Comparison of ENCODE assay signal across 14 cellular contexts in the genomic region with DNA sequence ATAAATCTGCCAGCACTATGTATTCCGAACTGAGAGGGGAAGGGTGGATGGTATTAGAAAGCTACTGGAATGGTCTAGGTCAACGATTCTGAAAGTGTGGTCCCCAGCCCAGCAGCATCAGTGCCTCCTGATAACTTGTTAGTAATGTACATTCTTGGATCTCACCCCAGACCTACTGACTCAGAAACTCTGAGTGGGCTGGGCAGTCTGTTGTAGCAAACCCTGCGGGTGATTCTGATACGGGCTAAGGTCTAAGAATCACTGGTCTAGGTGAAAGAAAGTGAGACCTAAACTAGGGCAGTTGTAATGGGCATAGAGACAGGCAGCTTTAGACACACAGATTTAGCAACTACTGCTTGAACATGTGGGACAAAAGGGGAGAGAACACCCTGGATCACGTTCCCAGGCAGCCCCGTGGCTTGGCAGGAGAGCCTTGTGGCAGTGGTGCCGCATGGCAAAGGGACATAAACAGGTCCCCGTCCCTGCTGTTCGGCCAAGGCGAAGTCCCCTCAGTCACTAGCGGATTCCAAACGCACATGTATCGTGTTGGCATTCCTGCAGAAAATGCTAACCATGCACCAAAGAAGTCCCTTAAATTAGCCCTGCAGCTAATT.
A peak's percentile ranks its signal among the peaks of the same experiment; 100 is the strongest.
DNase-seq lines count a peak whose midpoint lies in the region; ATAC-seq and TF ChIP-seq lines count a peak whose summit lies in the region.
"Had no signal": no experiment of that assay in that cellular context is flagged by ENCODE, and none has a peak within 500 bp of the region (broad histone marks: within the 10 kb centered on the region; RNA-seq: fewer than 3 reads in every experiment).

No MANE protein-coding gene starts in this region.

- H3K4me1 ChIP-seq in endodermal cell (ENCODE audit: control insufficient read depth, insufficient read depth, low read length): no peaks in the 10 kb centered on the region
- no peaks in the 10 kb centered on the region for H3K4me1 ChIP-seq in mucosa of descending colon (ENCODE audit: low read depth)
- no peaks in the 10 kb centered on the region for H3K4me1 ChIP-seq in MM.1S (ENCODE audit: low read length)

- no peaks in the 10 kb centered on the region for H3K9me3 Mint-ChIP-seq in endodermal cell
- H3K9me3 Mint-ChIP-seq: neural crest cell had no signal

- intact Hi-C loops in mucosa of descending colon (cut with DNase I, micrococcal nuclease): no loop called here

- H3K4me3 Mint-ChIP-seq in endodermal cell: no peak overlapping the region
- H3K4me3 Mint-ChIP-seq: B cell, neural crest cell had no signal

- no peak overlapping the region for H3K27ac Mint-ChIP-seq in endodermal cell
- H3K27ac Mint-ChIP-seq: B cell had no signal

- 94 to 95% methylated on average over 13 of the region's 13 CpGs for WGBS in endodermal cell (ENCODE audit: insufficient coverage in 1 of 2, insufficient read length in 1 of 2), 2 experiments

- H3K9me3 ChIP-seq in endodermal cell (ENCODE audit: control insufficient read depth, low read length) (no peaks in the 10 kb centered on the region), mucosa of descending colon (no peaks in the 10 kb centered on the region), MM.1S (replicated peaks; ENCODE audit: insufficient read depth, low read length) (no peaks in the 10 kb centered on the region)

- no peaks in the 10 kb centered on the region for H3K36me3 ChIP-seq in endodermal cell (ENCODE audit: control insufficient read depth, insufficient read depth, low read length)
- H3K36me3 ChIP-seq in mucosa of descending colon (ENCODE audit: low read depth): no peaks in the 10 kb centered on the region
- H3K36me3 ChIP-seq in MM.1S (replicated peaks; ENCODE audit: insufficient read depth, low read length): no peaks in the 10 kb centered on the region

- H3F3A ChIP-seq in MM.1S (ENCODE audit: insufficient read depth, low read length): no peaks in the 10 kb centered on the region

- H3K36me3 Mint-ChIP-seq in endodermal cell (ENCODE audit: low read depth): no peaks in the 10 kb centered on the region

- no peak for TF ChIP-seq CTCF in endodermal cell (conservative IDR thresholded peaks at IDR 0.05)
- TF ChIP-seq CTCF in mucosa of descending colon (IDR thresholded peaks at IDR 0.05): no peak
- no peak for TF ChIP-seq CTCF in MM.1S (IDR thresholded peaks at IDR 0.05; ENCODE audit: low read length)

- no peaks in the 10 kb centered on the region for H3K9me2 ChIP-seq in MM.1S (replicated peaks; ENCODE audit: insufficient read depth, low read length)

- no peaks in the 10 kb centered on the region for H3K79me2 ChIP-seq in MM.1S (ENCODE audit: low read length)

- peaks cover 3% of the 10 kb centered on the region for H3K4me1 Mint-ChIP-seq in endodermal cell
- H3K4me1 Mint-ChIP-seq: B cell had no signal

- H3K4me3 ChIP-seq in endodermal cell (ENCODE audit: low read length): no peak overlapping the region
- H3K4me3 ChIP-seq in mucosa of descending colon: no peak overlapping the region
- no peak overlapping the region for H3K4me3 ChIP-seq in MM.1S (ENCODE audit: low read length)

- no peak for ATAC-seq in mucosa of descending colon
- ATAC-seq: activated CD4-positive, CD25-positive, alpha-beta regulatory T cell treated with anti-CD3 and anti-CD28 coated beads, Interleukin-2, amount 50 U/mL, for 24 hours; left colon had no signal

- no peak overlapping the region for H3K9ac ChIP-seq in endodermal cell (ENCODE audit: extremely low read depth, low read length, poor library complexity, severe bottlenecking)
- H3K9ac ChIP-seq in MM.1S (ENCODE audit: low read length): no peak overlapping the region

- no peak overlapping the region for H3K4me2 ChIP-seq in MM.1S (ENCODE audit: low read depth, low read length)

- H2AFZ ChIP-seq in MM.1S (ENCODE audit: low read length): no peak overlapping the region

- H4K20me1 ChIP-seq in MM.1S (ENCODE audit: insufficient read depth, low read length): no peaks in the 10 kb centered on the region

- no peak overlapping the region for H3K27ac ChIP-seq in endodermal cell (ENCODE audit: low read depth, low read length)
- no peak overlapping the region for H3K27ac ChIP-seq in MM.1S (ENCODE audit: low read length)

- DNase-seq in AG08395 (ENCODE audit: low spot score): peak; percentile 79
- DNase-seq in NCI-H226: peak; percentile 85
- peak; percentile 36 for DNase-seq in endodermal cell
- DNase-seq in kidney glomerular epithelial cell (lab: John Stamatoyannopoulos, UW): peak; percentile 80
- DNase-seq in activated CD4-positive, alpha-beta T cell treated with anti-CD3 and anti-CD28 coated beads for 1 hour: no peak
- no peak for DNase-seq in stimulated activated CD4-positive, alpha-beta T cell treated with anti-CD3 and anti-CD28 coated beads, Interleukin-4, amount 100 ng/mL, for 1 hour
- no peak for DNase-seq in mucosa of descending colon
- DNase-seq in MM.1S: no peak
- DNase-seq: central memory CD4-positive, alpha-beta T cell; left colon; NCI-H1930 had no signal

- peaks cover 2% of the 10 kb centered on the region for H3K27me3 Mint-ChIP-seq in endodermal cell (ENCODE audit: insufficient read depth)
- H3K27me3 Mint-ChIP-seq: B cell had no signal

- H3K27me3 ChIP-seq in endodermal cell (ENCODE audit: control insufficient read depth, insufficient read depth, low read length, poor library complexity, severe bottlenecking) (no peaks in the 10 kb centered on the region), MM.1S (replicated peaks; ENCODE audit: insufficient read depth, low read length) (no peaks in the 10 kb centered on the region)

Comparison
In these comparisons a context has a peak if more than half of its experiments do, and no peak if none do; other contexts are left out.
1. DNase-seq: peak in AG08395 (single experiment), NCI-H226 (single experiment), endodermal cell (single experiment) and kidney glomerular epithelial cell (single experiment); none in activated CD4-positive, alpha-beta T cell treated with anti-CD3 and anti-CD28 coated beads for 1 hour (single experiment), stimulated activated CD4-positive, alpha-beta T cell treated with anti-CD3 and anti-CD28 coated beads, Interleukin-4, amount 100 ng/mL, for 1 hour (single experiment), mucosa of descending colon (0 of 3) and MM.1S (single experiment).